8 cellular contexts compared by ENCODE assay signal in the genomic region with DNA sequence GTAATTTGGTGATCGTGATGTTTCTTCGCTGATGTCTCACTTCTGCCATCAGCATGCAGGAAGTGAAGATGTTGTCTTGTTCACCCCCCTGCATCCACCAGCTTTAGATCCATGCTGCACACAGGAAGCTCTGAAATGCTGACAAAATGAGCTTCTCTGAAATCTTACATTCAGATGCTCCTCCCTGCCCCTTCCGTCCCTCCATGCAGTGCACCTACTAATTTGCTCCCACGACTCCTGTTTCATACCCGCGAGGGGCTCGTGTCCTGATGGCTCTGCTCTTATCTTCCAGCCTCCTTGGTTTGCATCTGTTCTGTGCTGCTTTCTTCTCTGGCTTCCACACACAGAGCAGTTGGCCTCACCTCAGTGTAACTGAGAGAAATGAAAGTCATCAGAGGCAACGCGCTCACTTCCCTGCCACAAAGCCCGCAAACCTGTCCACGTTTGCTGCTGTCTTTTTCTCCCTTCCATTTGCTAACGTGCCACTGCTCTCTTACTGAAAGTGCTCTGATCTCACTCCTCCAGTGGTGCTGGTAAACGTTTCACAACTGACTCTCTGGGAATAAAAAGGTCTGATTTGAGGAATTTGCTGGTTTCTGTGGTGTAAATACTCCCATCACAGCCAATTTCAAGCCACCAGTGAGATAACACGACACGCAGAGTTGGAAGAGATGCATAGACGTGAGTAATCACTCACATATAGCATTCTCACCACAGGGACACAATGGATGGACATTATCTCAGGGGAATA. TPM values are rescaled to one million over a fixed set of nuclear protein-coding genes. Genes with fewer than 3 reads are reported as not detected.
A peak's percentile ranks its signal among the peaks of the same experiment; 100 is the strongest.
DNase-seq lines count a peak whose midpoint lies in the region; ATAC-seq and TF ChIP-seq lines count a peak whose summit lies in the region.

No MANE protein-coding gene starts in this region.

- peaks cover 27 to 35% of the 10 kb centered on the region in 2 donors for H3K4me1 ChIP-seq in duodenal mucosa (ENCODE audit: control insufficient read depth in 1 of 2, insufficient read depth in 2 of 2, low read length in 2 of 2)
- H3K4me1 ChIP-seq in testis: peaks cover 13% of the 10 kb centered on the region

- TF ChIP-seq CTCF in testis (IDR thresholded peaks at IDR 0.05): no peak

- H3K27me3 ChIP-seq in duodenal mucosa (ENCODE audit: control insufficient read depth in 1 of 2, insufficient read depth in 2 of 2, low read length in 2 of 2) (no peaks in the 10 kb centered on the region), testis (no peaks in the 10 kb centered on the region)

- H3K4me3 ChIP-seq in duodenal mucosa (ENCODE audit: low read depth in 1 of 2, low read length in 2 of 2) (peak overlapping the region; percentile 41 to 44), testis (no peak overlapping the region)

- H3K9me3 ChIP-seq in duodenal mucosa (ENCODE audit: control insufficient read depth in 1 of 2, low read length in 2 of 2) (no peaks in the 10 kb centered on the region), testis (no peaks in the 10 kb centered on the region)

- H3K36me3 ChIP-seq in duodenal mucosa (ENCODE audit: control insufficient read depth in 1 of 2, insufficient read depth in 2 of 2, low read length in 2 of 2): no peaks in the 10 kb centered on the region
- no peaks in the 10 kb centered on the region for H3K36me3 ChIP-seq in testis (ENCODE audit: low read depth, missing control alignments)

- WGBS in testis, 2 donors: 50% methylated on average over 16 of the region's 16 CpGs

- ATAC-seq in HG02623 (IDR thresholded peaks at IDR 0.05; ENCODE audit: unreplicated experiment) (peak; percentile 51), GM18502 (IDR thresholded peaks at IDR 0.05; ENCODE audit: poor library complexity, unreplicated experiment) (no peak), GM19397 (IDR thresholded peaks at IDR 0.05; ENCODE audit: unreplicated experiment) (no peak)

- peak; percentile 48 for DNase-seq in activated CD4-positive, alpha-beta T cell treated with anti-CD3 and anti-CD28 coated beads for 1 hour
- peak; percentile 47 to 58 for DNase-seq in stimulated activated CD4-positive, alpha-beta T cell treated with anti-CD3 and anti-CD28 coated beads, Interleukin-2, amount 100 ng/mL, for 24 hours
- DNase-seq in testis (no peak), NCI-H748 treated with DMSO at 0.1 percent for 48 hours (lab: John Stamatoyannopoulos, UW) (no peak)

- H3K27ac ChIP-seq in duodenal mucosa (ENCODE audit: low read depth, low read length) (peak overlapping the region; percentile 3), testis (no peak overlapping the region)

- H3K9ac ChIP-seq in duodenal mucosa (ENCODE audit: low read depth in 1 of 2, low read length in 2 of 2): peak overlapping the region; percentile 8 to 22

- intact Hi-C loops in testis (cut with DNase I; ENCODE audit: low total_unique reads): no loop called here

- TF ChIP-seq POLR2A in testis (IDR thresholded peaks at IDR 0.05): no peak

RNA-seq across cellular contexts. Expression of a gene that starts 41.0 kb away (rescaled TPM):
- total RNA-seq in testis: 10 to 100 TPM; 13.8 to 13.9 TPM
- polyA plus RNA-seq in testis (ENCODE audit: insufficient read depth, low read depth, low replicate concordance): 12.1 TPM

Comparison
In these comparisons a context has a peak if more than half of its experiments do, and no peak if none do; other contexts are left out.
1. DNase-seq: peak in activated CD4-positive, alpha-beta T cell treated with anti-CD3 and anti-CD28 coated beads for 1 hour (single experiment) and stimulated activated CD4-positive, alpha-beta T cell treated with anti-CD3 and anti-CD28 coated beads, Interleukin-2, amount 100 ng/mL, for 24 hours (2 of 2); none in testis (single experiment) and NCI-H748 treated with DMSO at 0.1 percent for 48 hours (single experiment).
2. H3K4me3 ChIP-seq: peak in duodenal mucosa (2 of 2); none in testis (0 of 2).